Comparison of ENCODE assay signal across 17 cellular contexts in the genomic region with DNA sequence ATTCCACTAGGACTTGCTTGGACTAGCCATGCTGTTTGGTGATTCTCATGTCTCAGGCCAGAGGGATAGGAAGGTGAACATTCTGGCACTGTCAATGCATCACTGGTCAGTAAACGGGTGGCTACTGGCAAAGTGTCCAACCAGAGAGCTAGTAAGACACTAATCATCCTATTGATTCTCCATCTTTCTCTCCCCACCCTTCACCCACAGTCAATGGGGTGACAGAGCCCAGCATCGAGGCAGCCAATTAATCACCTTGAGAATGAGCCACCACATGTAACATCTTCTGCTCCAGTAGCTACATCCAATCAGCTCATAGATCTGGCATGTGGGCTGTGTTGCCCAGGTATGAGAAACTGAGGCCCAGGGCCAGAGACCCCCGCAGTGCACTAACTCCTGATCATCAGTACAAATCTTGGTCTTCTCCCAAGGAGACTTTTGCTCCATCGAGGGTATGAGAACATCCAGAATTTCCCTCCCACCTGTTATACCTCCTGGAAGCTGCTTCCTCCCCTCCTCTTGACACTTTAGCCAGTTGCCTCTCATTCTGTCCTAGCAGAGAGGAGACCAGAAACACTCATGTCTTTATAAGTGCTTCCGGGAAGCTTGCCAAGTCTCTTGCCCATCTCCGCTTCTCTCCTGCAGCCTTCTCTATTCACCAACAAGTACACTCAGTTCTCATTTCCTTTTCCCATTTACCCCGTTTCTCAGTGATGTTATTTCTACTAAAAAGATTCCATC. TPM values are rescaled to one million over a fixed set of nuclear protein-coding genes. Genes with fewer than 3 reads are reported as not detected.
A peak's percentile ranks its signal among the peaks of the same experiment; 100 is the strongest.
DNase-seq lines count a peak whose midpoint lies in the region; ATAC-seq and TF ChIP-seq lines count a peak whose summit lies in the region.
"Had no signal": no experiment of that assay in that cellular context is flagged by ENCODE, and none has a peak within 500 bp of the region (broad histone marks: within the 10 kb centered on the region; RNA-seq: fewer than 3 reads in every experiment).

No MANE protein-coding gene starts in this region.

- intact Hi-C loops in left lung (cut with DNase I): no loop called here

- DNase-seq in DMS79 (lab: John Stamatoyannopoulos, UW) (peak; percentile 86), NCI-H1417 (lab: John Stamatoyannopoulos, UW) (peak; percentile 79 to 94 (median 85)), NCI-H774 (lab: John Stamatoyannopoulos, UW) (peak; percentile 52), left lung (no peak), NCI-H526 (lab: John Stamatoyannopoulos, UW) (no peak), CD1c-positive myeloid dendritic cell (ENCODE audit: extremely low spot score) (no peak), SKM-1 (lab: John Stamatoyannopoulos, UW; ENCODE audit: unreplicated experiment) (no peak)
- DNase-seq: activated effector memory CD4-positive, alpha-beta T cell treated with Interleukin-2 at 50 U/mL for 16 hours; CD4-positive, alpha-beta T cell; kidney glomerular epithelial cell had no signal

- H3K9me3 Mint-ChIP-seq in stimulated activated memory B cell treated with anti-CD40 and anti-IgM and Interleukin-4, amounts not matched to agents 10 μg/mL and 1 μg/mL and 100 μg/mL, for 72 hours: no peaks in the 10 kb centered on the region
- H3K9me3 Mint-ChIP-seq: activated CD4-positive, alpha-beta memory T cell treated with anti-CD3 and anti-CD28 coated beads, Interleukin-2, amount 10 ng/mL, durations not matched to agents 7 days and 5 days; CD4-positive, alpha-beta T cell; neural crest cell had no signal

- no peak for TF ChIP-seq CTCF in left lung (IDR thresholded peaks at IDR 0.05)

- H3K36me3 Mint-ChIP-seq in stimulated activated memory B cell treated with anti-CD40 and anti-IgM and Interleukin-4, amounts not matched to agents 10 μg/mL and 1 μg/mL and 100 μg/mL, for 72 hours: peaks cover 17% of the 10 kb centered on the region

- H3K27me3 ChIP-seq in left lung: peaks cover 0 to 28% of the 10 kb centered on the region in 2 donors

- no peaks in the 10 kb centered on the region for H3K4me1 ChIP-seq in left lung
- H3K4me1 ChIP-seq: suprapubic skin had no signal

- ATAC-seq in left lung: peak; percentile 10
- no peak for ATAC-seq in stimulated activated memory B cell treated with anti-CD40 and anti-IgM and Interleukin-4, amounts not matched to agents 10 μg/mL and 1 μg/mL and 100 μg/mL, for 72 hours
- ATAC-seq: gastroesophageal sphincter had no signal

- no peaks in the 10 kb centered on the region for H3K9me3 ChIP-seq in left lung
- H3K9me3 ChIP-seq: gastroesophageal sphincter, suprapubic skin had no signal

- no peaks in the 10 kb centered on the region for H3K36me3 ChIP-seq in left lung
- H3K36me3 ChIP-seq: gastroesophageal sphincter, suprapubic skin had no signal

- H3K27ac ChIP-seq in left lung: no peak overlapping the region
- H3K27ac ChIP-seq: gastroesophageal sphincter, skin epidermis, suprapubic skin had no signal

- peaks cover 22% of the 10 kb centered on the region for H3K4me1 Mint-ChIP-seq in stimulated activated memory B cell treated with anti-CD40 and anti-IgM and Interleukin-4, amounts not matched to agents 10 μg/mL and 1 μg/mL and 100 μg/mL, for 72 hours
- H3K4me1 Mint-ChIP-seq: activated CD4-positive, alpha-beta memory T cell treated with anti-CD3 and anti-CD28 coated beads, Interleukin-2, amount 10 ng/mL, durations not matched to agents 7 days and 5 days had no signal

- peaks cover 12% of the 10 kb centered on the region for H3K27me3 Mint-ChIP-seq in stimulated activated memory B cell treated with anti-CD40 and anti-IgM and Interleukin-4, amounts not matched to agents 10 μg/mL and 1 μg/mL and 100 μg/mL, for 72 hours

- H3K4me3 Mint-ChIP-seq in stimulated activated memory B cell treated with anti-CD40 and anti-IgM and Interleukin-4, amounts not matched to agents 10 μg/mL and 1 μg/mL and 100 μg/mL, for 72 hours: no peak overlapping the region
- H3K4me3 Mint-ChIP-seq: activated CD4-positive, alpha-beta memory T cell treated with anti-CD3 and anti-CD28 coated beads, Interleukin-2, amount 10 ng/mL, durations not matched to agents 7 days and 5 days; CD4-positive, alpha-beta T cell; neural crest cell had no signal

- H3K27ac Mint-ChIP-seq in stimulated activated memory B cell treated with anti-CD40 and anti-IgM and Interleukin-4, amounts not matched to agents 10 μg/mL and 1 μg/mL and 100 μg/mL, for 72 hours: no peak overlapping the region
- H3K27ac Mint-ChIP-seq: activated CD4-positive, alpha-beta memory T cell treated with anti-CD3 and anti-CD28 coated beads, Interleukin-2, amount 10 ng/mL, durations not matched to agents 7 days and 5 days; CD4-positive, alpha-beta T cell had no signal

- H3K4me3 ChIP-seq in left lung: no peak overlapping the region
- H3K4me3 ChIP-seq: gastroesophageal sphincter, skin epidermis, suprapubic skin had no signal

RNA-seq across cellular contexts. Expression of gene HTR3A, which starts 17.0 kb away (rescaled TPM):
- total RNA-seq in left lung: under 1 TPM; 0.44 to 0.79 TPM
- total RNA-seq: activated CD4-positive, alpha-beta memory T cell treated with anti-CD3 and anti-CD28 coated beads, Interleukin-2, amount 10 ng/mL, durations not matched to agents 7 days and 5 days; CD4-positive, alpha-beta T cell; T-helper 2 cell treated with Interferon-gamma antibody and Interleukin-4, amounts not matched to agents 100 ng/mL and 5 ng/mL, for 36 hours had no signal

Comparison
In these comparisons a context has a peak if more than half of its experiments do, and no peak if none do; other contexts are left out.
1. DNase-seq: peak in DMS79 (single experiment), NCI-H1417 (3 of 3) and NCI-H774 (single experiment); none in left lung (0 of 2), NCI-H526 (0 of 2), CD1c-positive myeloid dendritic cell (single experiment) and SKM-1 (single experiment).